In genomic region chr13:48595330-48596127, GRCh38 we compare ENCODE assay signal across 8 cellular contexts. TPM values are rescaled to one million over a fixed set of nuclear protein-coding genes. Genes with fewer than 3 reads are reported as not detected.
DNase-seq lines count a peak whose midpoint lies in the region; ATAC-seq and TF ChIP-seq lines count a peak whose summit lies in the region.

No MANE protein-coding gene starts in this region.

- TF ChIP-seq CTCF in GM12865 (IDR thresholded peaks at IDR 0.05; ENCODE audit: insufficient read depth, low read depth, low read length, missing control alignments) = peak; percentile 62
- TF ChIP-seq CTCF in Peyer's patch (IDR thresholded peaks at IDR 0.05) = peak in 5 of 6 experiments; percentile 31 to 84 (median 77)
- peak; percentile 78 for TF ChIP-seq CTCF in retinal pigment epithelial cell (conservative IDR thresholded peaks at IDR 0.05; ENCODE audit: low read depth, low read length)

- H3K4me3 ChIP-seq in GM12865 (ENCODE audit: low read depth, low read length) (no peak overlapping the region), Peyer's patch (no peak overlapping the region), retinal pigment epithelial cell (ENCODE audit: low read length) (no peak overlapping the region)

- no peaks in the 10 kb centered on the region for H3K9me3 ChIP-seq in Peyer's patch

- intact Hi-C loops in cardiac septum (cut with DNase I) = loop anchor here (1.0 kb wide), 1 partner anchor 174 kb away; no protein-coding TSS in a partner anchor

- H3K36me3 ChIP-seq in Peyer's patch = no peaks in the 10 kb centered on the region

- ATAC-seq in HG03175 (IDR thresholded peaks at IDR 0.05; ENCODE audit: unreplicated experiment) = peak; percentile 50

- no peaks in the 10 kb centered on the region for H3K4me1 ChIP-seq in Peyer's patch

- no peak overlapping the region for H3K27ac ChIP-seq in Peyer's patch

- no peaks in the 10 kb centered on the region for H3K27me3 ChIP-seq in Peyer's patch

- DNase-seq in 8988T = peak; percentile 20
- DNase-seq in GM12865 (ENCODE audit: low read depth) = peak; percentile 79
- DNase-seq in Peyer's patch = peak in 1 of 3 donors; percentile 67
- peak; percentile 46 for DNase-seq in activated naive CD4-positive, alpha-beta T cell treated with anti-CD3 and anti-CD28 coated beads, Interleukin-2, amount 50 U/mL, for 16 hours
- peak; percentile 79 for DNase-seq in cardiac septum (ENCODE audit: low spot score)
- DNase-seq in retinal pigment epithelial cell (ENCODE audit: low read depth) = no peak
- DNase-seq in GM19238 (ENCODE audit: insufficient read length, low spot score) = no peak

- TF ChIP-seq POLR2A in Peyer's patch (IDR thresholded peaks at IDR 0.05) = no peak

RNA-seq across cellular contexts. Expression of gene CYSLTR2, which starts 58.2 kb away (rescaled TPM):
- total RNA-seq in Peyer's patch (1 to 10 TPM in 1 of 4 donors, under 1 TPM in 2, not detected in 1; 0.80 to 1.2 (median 0.83) TPM), cardiac septum (3.4 TPM)

Comparison
In these comparisons a context has a peak if more than half of its experiments do, and no peak if none do; other contexts are left out.
1. DNase-seq: peak in 8988T (single experiment), GM12865 (single experiment), activated naive CD4-positive, alpha-beta T cell treated with anti-CD3 and anti-CD28 coated beads, Interleukin-2, amount 50 U/mL, for 16 hours (single experiment) and cardiac septum (single experiment); none in retinal pigment epithelial cell (single experiment) and GM19238 (single experiment).
2. Peak in every context shown above with its lines, with median percentiles within 50 percentile points of each other: CTCF ChIP-seq.